ENCODE assay signal across 3 cellular contexts in the genomic region with DNA sequence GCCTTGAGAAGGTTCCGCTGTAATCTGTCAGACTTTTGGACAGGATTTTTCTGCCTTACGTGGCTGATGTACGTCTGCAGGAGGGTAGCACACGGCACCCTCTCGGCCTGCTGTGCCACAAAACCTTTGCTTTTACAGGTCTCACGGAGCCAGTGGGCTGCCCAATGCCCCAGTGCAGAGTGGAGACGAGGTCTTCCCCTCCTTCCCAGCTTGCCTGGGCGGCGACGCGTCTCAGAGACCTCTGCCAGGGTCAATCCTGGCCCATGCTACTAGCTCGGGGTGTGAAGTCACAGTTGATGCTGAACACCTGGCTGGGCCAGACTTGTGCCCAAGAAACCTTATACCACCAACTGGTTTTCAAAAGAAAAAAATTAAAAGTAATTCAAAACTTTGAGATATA.
"Had no signal": no experiment of that assay in that cellular context is flagged by ENCODE, and none has a peak within 500 bp of the region (broad histone marks: within the 10 kb centered on the region; RNA-seq: fewer than 3 reads in every experiment).

No MANE protein-coding gene starts in this region.

- DNase-seq: GDM1, GF-D8 had no signal

- H3K4me3 ChIP-seq: GM12878 had no signal
